Comparison of ENCODE assay signal across 29 cellular contexts in the genomic region with DNA sequence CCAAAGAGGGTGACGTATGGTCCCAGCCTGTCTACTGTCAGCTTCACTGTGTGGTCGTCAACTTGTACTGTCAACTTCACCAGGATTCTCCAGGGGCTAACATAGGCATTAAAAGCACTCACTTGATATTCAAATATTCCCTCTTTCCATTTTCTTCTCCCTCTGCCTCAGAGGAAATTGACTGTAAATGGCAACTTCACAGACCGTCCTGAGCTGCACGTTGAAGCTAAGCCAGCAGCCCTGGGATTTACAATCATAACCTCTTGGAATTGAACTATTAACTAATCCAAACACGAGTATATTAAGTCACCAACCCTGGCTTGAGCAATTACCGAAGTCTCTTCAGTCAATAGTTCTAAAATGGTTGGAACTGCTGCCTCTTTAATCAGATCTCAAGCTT. TPM values are rescaled to one million over a fixed set of nuclear protein-coding genes. Genes with fewer than 3 reads are reported as not detected.
"Had no signal": no experiment of that assay in that cellular context is flagged by ENCODE, and none has a peak within 500 bp of the region (broad histone marks: within the 10 kb centered on the region; RNA-seq: fewer than 3 reads in every experiment).

No MANE protein-coding gene starts in this region.

- H3K4me3 ChIP-seq: colonic mucosa had no signal

- H3K27ac ChIP-seq: brain microvascular endothelial cell, colonic mucosa, WERI-Rb-1 had no signal

- H3K27me3 ChIP-seq: brain microvascular endothelial cell, colonic mucosa had no signal

- H3K9me3 ChIP-seq: colonic mucosa had no signal

- FAIRE-seq: astrocyte, bronchial epithelial cell, frontal cortex had no signal

- H3K36me3 ChIP-seq: brain microvascular endothelial cell, colonic mucosa, WERI-Rb-1 had no signal

- H3K4me1 ChIP-seq: colonic mucosa had no signal

- ATAC-seq: activated CD4-positive, CD25-positive, alpha-beta regulatory T cell treated with anti-CD3 and anti-CD28 coated beads, Interleukin-2, amount 50 U/mL, for 24 hours; activated CD8-positive, alpha-beta T cell treated with anti-CD3 and anti-CD28 coated beads for 36 hours; activated T-cell treated with anti-CD3 and anti-CD28 coated beads, Interleukin-2, amount 50 U/mL, for 4 hours; activated T-helper 17 cell treated with anti-CD3 and anti-CD28 coated beads, Interleukin-2, amount 50 U/mL, for 72 hours; esophagus mucosa; T-helper 17 cell had no signal

- DNase-seq: activated B cell treated with CpG ODN at 0.5 μM for 24 hours; activated CD4-positive, alpha-beta T cell treated with anti-CD3 and anti-CD28 coated beads for 48 hours; activated CD4-positive, alpha-beta T cell treated with anti-CD3 and anti-CD28 coated beads, Interleukin-2, amount 50 U/mL, for 1 hour; activated CD4-positive, alpha-beta T cell treated with anti-CD3 and anti-CD28 coated beads, Interleukin-2, amount 50 U/mL, for 48 hours; activated CD8-positive, alpha-beta memory T cell treated with anti-CD3 and anti-CD28 coated beads for 24 hours; activated CD8-positive, alpha-beta T cell treated with anti-CD3 and anti-CD28 coated beads for 36 hours; activated effector memory CD4-positive, alpha-beta T cell treated with Interleukin-2 at 50 U/mL for 16 hours; activated gamma-delta T cell treated with Interleukin-2 at 50 U/mL for 16 hours; activated naive CD4-positive, alpha-beta T cell treated with anti-CD3 and anti-CD28 coated beads, Interleukin-2, amount 50 U/mL, for 16 hours; activated naive CD4-positive, alpha-beta T cell treated with Interleukin-2 at 50 U/mL for 16 hours; activated T-cell treated with anti-CD3 and anti-CD28 coated beads, Interleukin-2, amount 50 U/mL, for 4 hours; amniotic stem cell; anterior cingulate cortex; brain microvascular endothelial cell; central memory CD4-positive, alpha-beta T cell; cerebellar nuclear complex; colonic mucosa; effector CD8-positive, alpha-beta T cell; foreskin fibroblast; T-helper 1 cell; T-helper 17 cell; T1000; WERI-Rb-1 had no signal

RNA-seq across cellular contexts. Expression of a gene that starts 38.5 kb away (rescaled TPM):
- total RNA-seq: activated B cell treated with CpG ODN at 0.5 μM for 24 hours; activated CD8-positive, alpha-beta T cell treated with anti-CD3 and anti-CD28 coated beads for 36 hours; activated T-helper 17 cell treated with anti-CD3 and anti-CD28 coated beads, Interleukin-2, amount 50 U/mL, for 72 hours had no signal
